ENCODE assay signal across 1 cellular context in the genomic region with DNA sequence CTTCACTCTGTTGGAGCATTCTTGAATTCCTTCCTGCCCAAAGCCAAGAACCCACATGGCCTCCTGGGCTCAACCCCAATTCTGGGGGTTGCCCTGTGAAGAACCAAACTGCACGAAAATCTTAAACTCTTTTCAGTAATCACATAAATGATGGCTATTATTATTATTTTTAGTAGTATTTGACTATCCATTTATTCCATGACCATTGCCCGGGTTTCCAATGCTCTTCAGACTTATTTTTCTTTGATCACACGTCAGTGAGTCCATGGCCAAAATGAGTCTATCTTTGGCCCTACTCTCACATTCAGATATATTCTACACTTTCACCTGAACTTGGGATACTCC.
TF ChIP-seq lines count a peak whose summit lies in the region.

No MANE protein-coding gene starts in this region.

TF ChIP-seq in WTC11, 78 proteins besides CTCF, POLR2A, EP300 and RAD21 (continued from another document):
- TF ChIP-seq ZNF671 (CRISPR knock-in tag; IDR thresholded peaks at IDR 0.05): no peak
